Comparison of ENCODE assay signal across 9 cellular contexts in the genomic region with DNA sequence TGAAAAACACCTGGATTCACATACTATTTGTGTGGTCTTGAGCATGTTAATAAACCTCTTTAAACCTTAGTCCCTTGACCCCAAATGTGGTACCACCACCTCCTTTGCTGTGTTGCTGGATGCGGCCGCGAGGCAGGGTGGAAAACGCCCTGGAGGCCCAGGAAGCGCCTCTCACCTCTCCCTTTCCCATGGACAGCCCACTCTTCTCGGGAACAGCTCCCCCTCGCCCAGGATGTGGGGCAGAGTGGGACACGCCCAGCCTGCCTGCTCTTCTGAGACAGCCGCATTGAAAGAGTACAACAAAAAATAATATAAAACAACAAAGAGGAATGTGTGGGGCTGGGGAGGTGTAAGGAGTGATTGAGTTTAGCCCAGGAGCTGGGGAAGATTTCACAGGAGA.
"Had no signal": no experiment of that assay in that cellular context is flagged by ENCODE, and none has a peak within 500 bp of the region (broad histone marks: within the 10 kb centered on the region; RNA-seq: fewer than 3 reads in every experiment).

No MANE protein-coding gene starts in this region.

- DNase-seq: activated CD4-positive, alpha-beta T cell treated with anti-CD3 and anti-CD28 coated beads for 48 hours; activated naive CD4-positive, alpha-beta T cell treated with Interleukin-2 at 50 U/mL for 16 hours; colonic mucosa; left colon; ovary; stimulated activated CD4-positive, alpha-beta T cell treated with anti-CD3 and anti-CD28 coated beads, Interleukin-15, amount 100 ng/mL, for 24 hours; stimulated activated CD4-positive, alpha-beta T cell treated with anti-CD3 and anti-CD28 coated beads, Interleukin-4, amount 100 ng/mL, for 4 hours; stomach had no signal

- H3K36me3 ChIP-seq: colonic mucosa, ovary, stomach had no signal

- H3K27me3 ChIP-seq: colonic mucosa, ovary, stomach had no signal

- ATAC-seq: left colon; natural killer cell treated with Interleukin-12 subunit alpha and Interleukin-12 subunit beta and Interleukin-15 and Interleukin-18, amount 100 ng/mL, for 72 hours had no signal

- H3K9me3 ChIP-seq: colonic mucosa, ovary, stomach had no signal

- H3K4me3 ChIP-seq: colonic mucosa, ovary, stomach had no signal

- H3K27ac ChIP-seq: colonic mucosa, ovary, stomach had no signal
